ENCODE assay signal across 12 cellular contexts in genomic region chr3:142618917-142619401, GRCh38. TPM values are rescaled to one million over a fixed set of nuclear protein-coding genes. Genes with fewer than 3 reads are reported as not detected.
DNase-seq lines count a peak whose midpoint lies in the region; ATAC-seq and TF ChIP-seq lines count a peak whose summit lies in the region.
"Had no signal": no experiment of that assay in that cellular context is flagged by ENCODE, and none has a peak within 500 bp of the region (broad histone marks: within the 10 kb centered on the region; RNA-seq: fewer than 3 reads in every experiment).

No MANE protein-coding gene starts in this region.

- H3K27ac ChIP-seq in breast epithelium (no peak overlapping the region), PC-3 (ENCODE audit: low read length) (peak overlapping the region; percentile 78)

- no TSS peak for BruUV-seq in MCF 10A (replicated peaks; lab: Mats Ljungman, UMichigan)
- BruUV-seq in PC-3 (replicated peaks; lab: Mats Ljungman, UMichigan) = no TSS peak

- H3K4me1 Mint-ChIP-seq in MCF 10A (ENCODE audit: insufficient read depth, unreplicated experiment) (peaks cover 10% of the 10 kb centered on the region), glutamatergic neuron (ENCODE audit: low read depth, unreplicated experiment) (peaks cover 12% of the 10 kb centered on the region), immature natural killer cell (peaks cover 0 to 15% of the 10 kb centered on the region in 2 donors)
- H3K4me1 Mint-ChIP-seq: neural crest cell had no signal

- POLR2A ChIA-PET in MCF 10A (lab: Yijun Ruan, JAX) (interaction anchor here (0.9 to 1.4 kb wide), 3 partner anchors 9 to 41 kb away, joined by 3 to 8 read pairs (median 6); partner anchors contain the start of gene ATR), PC-3 (lab: Charles Lee; ENCODE audit: unreplicated experiment) (no interaction called here)

- H3K9me2 ChIP-seq in PC-3 (replicated peaks; ENCODE audit: low read length) = no peaks in the 10 kb centered on the region

- H3K4me1 ChIP-seq in breast epithelium (no peaks in the 10 kb centered on the region), PC-3 (ENCODE audit: insufficient read depth, low read length) (peaks cover 26% of the 10 kb centered on the region)

- CTCF ChIA-PET in MCF 10A (lab: Yijun Ruan, JAX) (interaction anchor here (0.6 to 1.1 kb wide), 5 partner anchors 8 to 980 kb away, joined by 3 to 4 read pairs (median 4); no protein-coding TSS in a partner anchor), PC-3 (lab: Charles Lee) (interaction anchor here (0.6 to 1.3 kb wide), 3 partner anchors 29 to 137 kb away, joined by 4 to 6 read pairs (median 4); no protein-coding TSS in a partner anchor)

- H3K79me2 ChIP-seq in PC-3 (ENCODE audit: low read length) = peaks cover 32% of the 10 kb centered on the region

- ATAC-seq in PC-3 = peak; percentile 97
- no peak for ATAC-seq in HG03196 (IDR thresholded peaks at IDR 0.05; ENCODE audit: unreplicated experiment)
- ATAC-seq in HG03139 (IDR thresholded peaks at IDR 0.05; ENCODE audit: unreplicated experiment) = no peak

- intact Hi-C loops in MCF 10A (cut with micrococcal nuclease) = no loop called here
- intact Hi-C loops in breast epithelium (cut with DNase I; ENCODE audit: low total_unique reads) = no loop called here
- intact Hi-C loops in PC-3 (cut with micrococcal nuclease) = loop anchor here (2.0 kb wide), 1 partner anchor 26 kb away; no protein-coding TSS in a partner anchor

- H3K27me3 ChIP-seq in breast epithelium (no peaks in the 10 kb centered on the region), PC-3 (ENCODE audit: low read length) (no peaks in the 10 kb centered on the region)

- no peak overlapping the region for H2AFZ ChIP-seq in PC-3 (ENCODE audit: low read length)

- DNase-seq in MCF 10A (ENCODE audit: unreplicated experiment) (peak; percentile 38), breast epithelium (ENCODE audit: low spot score in 2 of 2) (no peak), PC-3 (peak; percentile 80), glutamatergic neuron (no peak), CD1c-positive myeloid dendritic cell (ENCODE audit: extremely low spot score) (no peak), immature natural killer cell (no peak)
- DNase-seq: H9; NCI-H526; stimulated activated CD4-positive, alpha-beta T cell treated with anti-CD3 and anti-CD28 coated beads, Interleukin-1b, Interleukin-23, amount 100 ng/mL, for 48 hours had no signal

- H3K27me3 Mint-ChIP-seq in MCF 10A (ENCODE audit: insufficient read depth, unreplicated experiment) (no peaks in the 10 kb centered on the region), glutamatergic neuron (ENCODE audit: unreplicated experiment) (no peaks in the 10 kb centered on the region), immature natural killer cell (ENCODE audit: low read depth in 3 of 3) (peaks cover 0 to 6% (median 2%) of the 10 kb centered on the region in 3 donors)

- TF ChIP-seq POLR2A in breast epithelium (IDR thresholded peaks at IDR 0.05) = no peak

- H3K9ac ChIP-seq in PC-3 (ENCODE audit: low read length) = 0 out of 2 replicates have a peak overlapping the region, but pooled peaks have one; percentile 9

- H3K36me3 Mint-ChIP-seq in MCF 10A (ENCODE audit: insufficient read depth, unreplicated experiment) (no peaks in the 10 kb centered on the region), glutamatergic neuron (ENCODE audit: unreplicated experiment) (no peaks in the 10 kb centered on the region), immature natural killer cell (no peaks in the 10 kb centered on the region)

- H3K4me3 Mint-ChIP-seq in MCF 10A (ENCODE audit: unreplicated experiment) (no peak overlapping the region), glutamatergic neuron (ENCODE audit: unreplicated experiment) (no peak overlapping the region), immature natural killer cell (no peak overlapping the region)
- H3K4me3 Mint-ChIP-seq: H9, neural crest cell had no signal

- TF ChIP-seq CTCF in MCF 10A (IDR thresholded peaks at IDR 0.05; ENCODE audit: unreplicated experiment) = no peak
- no peak for TF ChIP-seq CTCF in breast epithelium (IDR thresholded peaks at IDR 0.05)
- no peak for TF ChIP-seq CTCF in PC-3 (conservative IDR thresholded peaks at IDR 0.05; ENCODE audit: low read depth, low read length)
- no peak for TF ChIP-seq CTCF in glutamatergic neuron (IDR thresholded peaks at IDR 0.05; ENCODE audit: partially characterized antibody, unreplicated experiment)

- no peaks in the 10 kb centered on the region for H3K36me3 ChIP-seq in breast epithelium
- no peaks in the 10 kb centered on the region for H3K36me3 ChIP-seq in PC-3 (ENCODE audit: low read depth, low read length)

- H3K9me3 Mint-ChIP-seq in MCF 10A (ENCODE audit: unreplicated experiment) (no peaks in the 10 kb centered on the region), glutamatergic neuron (ENCODE audit: unreplicated experiment) (no peaks in the 10 kb centered on the region), immature natural killer cell (no peaks in the 10 kb centered on the region)
- H3K9me3 Mint-ChIP-seq: H9, neural crest cell had no signal

- no peaks in the 10 kb centered on the region for H3F3A ChIP-seq in PC-3 (ENCODE audit: low read length, unreplicated experiment)

- H3K4me3 ChIP-seq in breast epithelium = no peak overlapping the region
- H3K4me3 ChIP-seq in PC-3 (ENCODE audit: low read length) = 0 out of 2 replicates have a peak overlapping the region, but pooled peaks have one; percentile 1

- H3K9me3 ChIP-seq in breast epithelium (no peaks in the 10 kb centered on the region), PC-3 (ENCODE audit: low read length) (no peaks in the 10 kb centered on the region)

- peak overlapping the region; percentile 46 for H3K4me2 ChIP-seq in PC-3 (ENCODE audit: low read length)

- peak overlapping the region; percentile 40 for H3K27ac Mint-ChIP-seq in MCF 10A (ENCODE audit: low read depth, unreplicated experiment)
- peak overlapping the region; percentile 62 for H3K27ac Mint-ChIP-seq in glutamatergic neuron (ENCODE audit: unreplicated experiment)
- no peak overlapping the region for H3K27ac Mint-ChIP-seq in immature natural killer cell

- H4K20me1 ChIP-seq in PC-3 (ENCODE audit: low read length) = no peaks in the 10 kb centered on the region

RNA-seq across cellular contexts. Expression of gene PLS1, which starts 22.8 kb away (rescaled TPM):
- total RNA-seq in MCF 10A (2022) (7.3 and 9.3 TPM in 2 replicates), breast epithelium (10 to 100 TPM in 2 of 3 donors, 1 to 10 TPM in 1; 1.6 to 18.4 (median 15.7) TPM), PC-3 (2014; rRNA removed) (18.7 and 20.1 TPM in 2 replicates), glutamatergic neuron (ENCODE audit: unreplicated experiment) (1.3 TPM)
- polyA plus RNA-seq in immature natural killer cell = 1 to 10 TPM; 1.9 to 6.2 (median 5.4) TPM

RNA-seq across cellular contexts. Expression of gene ATR, which starts 40.4 kb away (rescaled TPM):
- total RNA-seq in MCF 10A (2022) (27.2 and 30.2 TPM in 2 replicates), breast epithelium (10 to 100 TPM; 25.6 to 63.7 (median 39.0) TPM), PC-3 (2014; rRNA removed) (15.6 and 25.7 TPM in 2 replicates), glutamatergic neuron (ENCODE audit: unreplicated experiment) (18.3 TPM)
- 10 to 100 TPM in 2 of 3 donors, 1 to 10 TPM in 1; 9.8 to 14.4 (median 10.1) TPM for polyA plus RNA-seq in immature natural killer cell

Comparison
In these comparisons a context has a peak if more than half of its experiments do, and no peak if none do; other contexts are left out.
1. DNase-seq: peak in MCF 10A (single experiment) and PC-3 (single experiment); none in breast epithelium (0 of 2), glutamatergic neuron (single experiment), CD1c-positive myeloid dendritic cell (single experiment) and immature natural killer cell (0 of 3).
2. H3K27ac Mint-ChIP-seq: peak in MCF 10A (single experiment) and glutamatergic neuron (single experiment); none in immature natural killer cell (0 of 6).